8 cellular contexts compared by ENCODE assay signal in the genomic region with DNA sequence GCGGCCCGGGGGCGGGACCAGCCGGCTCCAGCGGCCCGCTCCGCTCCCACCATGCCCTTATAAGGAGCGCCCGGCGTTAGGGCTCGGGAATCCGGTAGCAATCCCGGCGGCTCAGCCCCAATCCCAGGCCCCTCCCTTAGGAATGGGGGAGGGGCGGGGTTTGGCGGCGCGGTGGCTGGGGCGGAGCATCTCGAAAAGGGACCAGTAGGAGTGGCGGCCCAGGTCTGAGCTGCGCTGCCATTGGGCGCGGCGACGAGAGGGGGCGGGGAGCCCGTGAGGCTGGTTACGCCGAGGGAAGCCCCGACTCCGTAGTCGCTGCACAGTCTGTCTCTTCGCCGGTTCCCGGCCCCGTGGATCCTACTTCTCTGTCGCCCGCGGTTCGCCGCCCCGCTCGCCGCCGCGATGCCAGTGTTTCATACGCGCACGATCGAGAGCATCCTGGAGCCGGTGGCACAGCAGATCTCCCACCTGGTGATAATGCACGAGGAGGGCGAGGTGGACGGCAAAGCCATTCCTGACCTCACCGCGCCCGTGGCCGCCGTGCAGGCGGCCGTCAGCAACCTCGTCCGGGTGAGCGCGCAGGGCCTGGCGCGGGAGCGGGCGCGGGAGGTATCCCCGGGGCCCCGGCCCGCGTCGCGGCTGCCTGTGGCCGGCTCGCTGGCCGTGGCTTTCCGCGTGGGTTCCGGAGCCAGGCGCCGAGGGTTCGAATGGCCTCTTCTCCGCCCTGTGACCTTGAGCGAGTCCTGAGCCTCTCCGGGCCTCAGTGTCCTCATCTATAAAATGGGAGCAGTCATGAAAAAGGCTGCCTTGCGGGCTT. TPM values are rescaled to one million over a fixed set of nuclear protein-coding genes. Genes with fewer than 3 reads are reported as not detected.
DNase-seq lines count a peak whose midpoint lies in the region; TF ChIP-seq lines count a peak whose summit lies in the region.

A gene (plus strand): TSS at position 311 of the 817 bp plus-strand sequence. CDS start 92 bp downstream, at position 403.

- H3K27me3 ChIP-seq in effector memory CD4-positive, alpha-beta T cell (replicated peaks; ENCODE audit: control insufficient read depth, insufficient read depth, low read length, poor library complexity, severe bottlenecking): no peaks in the 10 kb centered on the region

- H3K9me3 ChIP-seq in effector memory CD4-positive, alpha-beta T cell (ENCODE audit: control insufficient read depth, low read length): no peaks in the 10 kb centered on the region

- TF ChIP-seq CTCF in GM20000 (IDR thresholded peaks at IDR 0.05; ENCODE audit: extremely low read depth, missing control alignments): no peak

- H3K27ac ChIP-seq in effector memory CD4-positive, alpha-beta T cell (ENCODE audit: insufficient read depth, low read length, poor library complexity, severe bottlenecking): peak within 1 kb of the TSS; percentile 87

- H3K4me3 ChIP-seq in effector memory CD4-positive, alpha-beta T cell (ENCODE audit: insufficient read depth, low read depth, low read length, poor library complexity, severe bottlenecking): peak within 1 kb of the TSS; percentile 88

- POLR2A ChIA-PET in activated CD8-positive, alpha-beta memory T cell treated with anti-CD3 and anti-CD28 coated beads for 36 hours (lab: Charles Lee): no interaction called here

- H3K36me3 ChIP-seq in effector memory CD4-positive, alpha-beta T cell (ENCODE audit: control insufficient read depth, insufficient read depth, low read length): no peaks in the 10 kb centered on the region

- CTCF ChIA-PET in activated CD8-positive, alpha-beta memory T cell treated with anti-CD3 and anti-CD28 coated beads for 36 hours (lab: Charles Lee): interaction anchor here (1.1 to 1.8 kb wide), 2 partner anchors 41 to 78 kb away, joined by 3 to 4 read pairs; no protein-coding TSS in a partner anchor

- DNase-seq in CMK (ENCODE audit: low read depth) (peak; percentile 85), GM20000 (ENCODE audit: low spot score) (peak; percentile 97), HT-29 (ENCODE audit: low spot score) (peak; percentile 98), NOMO-1 (lab: John Stamatoyannopoulos, UW; ENCODE audit: unreplicated experiment in 2 of 2) (peak; percentile 93 to 96), medulla oblongata (ENCODE audit: extremely low spot score) (peak; percentile 97)
- DNase-seq in effector memory CD4-positive, alpha-beta T cell: peak; percentile 88 to 93 (median 91)
- DNase-seq in stimulated activated CD8-positive, alpha-beta memory T cell treated with anti-CD3 and anti-CD28 coated beads, Interleukin-12 subunit alpha, Interleukin-12 subunit beta, amount 100 ng/mL, for 1 hour (ENCODE audit: low read depth): peak; percentile 91

- H3K4me1 ChIP-seq in effector memory CD4-positive, alpha-beta T cell (ENCODE audit: control insufficient read depth, insufficient read depth, low read length, poor library complexity, severe bottlenecking): peaks cover 24% of the 10 kb centered on the region

RNA-seq across cellular contexts. Expression of the gene that starts here (rescaled TPM):
- 31.6 and 41.9 TPM in 2 replicates for total RNA-seq in HT-29 (2014; rRNA removed; shearing (Covaris generic))
- total RNA-seq in activated CD8-positive, alpha-beta memory T cell treated with anti-CD3 and anti-CD28 coated beads for 36 hours: 10 to 100 TPM; 25.4 to 25.9 TPM

Comparison
In these comparisons a context has a peak if more than half of its experiments do, and no peak if none do; other contexts are left out.
1. Peak in every context shown above with its lines: DNase-seq, H3K4me3 ChIP-seq and H3K27ac ChIP-seq.